Comparison of ENCODE assay signal across 1 cellular context in the genomic region with DNA sequence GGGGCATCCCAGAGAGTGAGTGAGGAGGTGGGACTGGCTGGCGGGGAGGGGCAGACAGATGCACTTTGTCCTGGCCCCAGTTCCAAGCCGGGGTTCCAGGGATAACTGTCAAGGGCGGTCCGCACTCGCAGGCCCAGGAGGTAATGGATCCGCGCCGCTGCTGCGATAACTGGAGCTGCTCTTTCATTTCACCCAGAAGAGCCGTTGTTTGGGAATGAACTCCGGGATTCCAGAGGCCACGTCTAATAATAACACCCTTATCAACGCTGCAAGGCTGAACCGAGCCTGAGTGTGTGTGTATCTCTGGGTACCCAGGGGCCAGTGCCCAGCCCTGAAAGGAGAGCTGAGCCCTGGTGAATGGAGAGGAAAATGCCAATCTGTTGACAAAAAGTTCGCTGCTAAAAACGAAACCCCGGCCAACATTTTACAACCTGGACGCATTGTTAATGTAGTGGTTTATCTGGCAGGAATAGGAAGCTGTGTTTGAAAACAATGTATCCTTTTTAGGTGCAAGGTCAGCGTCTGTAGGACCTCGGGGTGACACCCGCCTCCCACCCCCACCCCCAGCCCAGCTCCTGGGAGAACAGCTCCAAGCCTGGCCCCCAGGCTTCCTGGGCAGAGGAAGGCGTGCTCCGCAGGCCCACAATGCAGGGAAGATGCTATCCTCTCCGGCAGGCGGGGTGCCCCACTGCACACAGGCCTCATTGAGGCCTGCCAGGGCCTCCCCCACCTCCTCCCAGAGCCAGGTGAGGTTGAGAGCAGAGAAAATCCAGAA.
TF ChIP-seq lines count a peak whose summit lies in the region.

No MANE protein-coding gene starts in this region.

TF ChIP-seq in H1, 55 proteins besides CTCF, POLR2A, EP300 and RAD21 (continued from another document):
- no peak for TF ChIP-seq ATF3 (IDR thresholded peaks at IDR 0.05; ENCODE audit: insufficient read depth, low read depth, low read length)
- no peak for TF ChIP-seq SP1 (IDR thresholded peaks at IDR 0.05; ENCODE audit: low read depth, low read length)
- TF ChIP-seq ZNF274 (IDR thresholded peaks at IDR 0.05; ENCODE audit: borderline replicate concordance, extremely low read depth, low read length): no peak
- TF ChIP-seq E2F6 (IDR thresholded peaks at IDR 0.05): no peak
- TF ChIP-seq CHD1 (IDR thresholded peaks at IDR 0.05; ENCODE audit: low read depth, low read length): no peak
- no peak for TF ChIP-seq TAF1 (IDR thresholded peaks at IDR 0.05; ENCODE audit: low read depth, low read length)
TF ChIP-seq in H1: peak in this region for 0.
